ENCODE assay signal across 22 cellular contexts in the genomic region with DNA sequence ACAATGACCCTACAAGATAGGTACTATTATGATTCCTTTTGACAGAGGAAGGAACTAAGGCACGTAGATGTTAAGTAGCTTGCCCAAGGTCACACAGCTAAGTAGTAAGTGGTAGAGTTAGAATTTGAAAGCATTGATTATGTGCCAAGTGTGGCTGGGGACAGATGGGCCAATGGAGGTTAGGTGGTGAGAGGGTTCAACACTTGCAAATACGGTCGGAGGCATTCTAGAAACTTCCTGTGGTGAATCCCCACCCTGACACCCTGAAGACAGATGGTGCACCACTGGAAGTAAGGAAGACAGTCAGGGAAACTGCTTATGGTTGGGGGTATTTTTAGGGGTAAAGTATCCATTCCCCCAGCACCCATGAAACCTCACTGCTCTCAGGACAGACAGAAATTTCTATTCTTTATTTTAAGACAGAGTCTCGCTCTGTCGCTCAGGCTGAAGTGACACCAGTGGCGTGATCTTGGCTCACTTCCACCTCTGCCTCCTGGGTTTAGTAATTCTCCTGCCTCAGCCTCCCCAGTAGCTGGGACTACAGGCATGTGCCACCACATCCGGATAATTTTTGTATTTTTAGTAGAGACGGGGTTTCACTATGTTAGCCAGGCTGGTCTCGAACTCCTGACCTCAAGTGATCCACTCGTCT.
DNase-seq lines count a peak whose midpoint lies in the region; ATAC-seq and TF ChIP-seq lines count a peak whose summit lies in the region.
"Had no signal": no experiment of that assay in that cellular context is flagged by ENCODE, and none has a peak within 500 bp of the region (broad histone marks: within the 10 kb centered on the region; RNA-seq: fewer than 3 reads in every experiment).

No MANE protein-coding gene starts in this region.

- 95% methylated on average over 3 of the region's 10 CpGs; no CpG with 5 or more reads in 1 of the 2 experiments for WGBS in IMR-90 (ENCODE audit: extremely low coverage in 2 of 2, insufficient read length in 1 of 2), 2 experiments
- WGBS in lower leg skin, 2 donors: 92 to 95% methylated on average over 10 of the region's 10 CpGs

- no peak overlapping the region for H3K27ac ChIP-seq in IMR-90 (ENCODE audit: insufficient read depth, low read length)
- H3K27ac ChIP-seq: A549 had no signal

- H3K79me1 ChIP-seq in IMR-90 (ENCODE audit: low read depth in 1 of 2, low read length in 2 of 2): 0 out of 4 replicates have a peak, but pooled peaks cover 0 to 3% of the 10 kb centered on the region in 2 experiments

- peak; percentile 56 for ATAC-seq in GM18511 (IDR thresholded peaks at IDR 0.05; ENCODE audit: unreplicated experiment)
- peak; percentile 47 for ATAC-seq in GM21390 (IDR thresholded peaks at IDR 0.05; ENCODE audit: unreplicated experiment)
- no peak for ATAC-seq in IMR-90 (ENCODE audit: low read depth)
- ATAC-seq: A549, Panc1 had no signal

- peaks cover 3% of the 10 kb centered on the region for H3K9me3 Mint-ChIP-seq in nephron

- no peak overlapping the region for H2AK9ac ChIP-seq in IMR-90 (replicated peaks; ENCODE audit: low read depth, low read length, poor library complexity)

- no peaks in the 10 kb centered on the region for H3K27me3 Mint-ChIP-seq in nephron (ENCODE audit: low read depth)
- H3K27me3 Mint-ChIP-seq: B cell; CD4-positive, CD25-positive, alpha-beta regulatory T cell had no signal

- no peaks in the 10 kb centered on the region for H4K20me1 ChIP-seq in IMR-90 (ENCODE audit: insufficient read depth, low read length)

- no peak overlapping the region for H2BK120ac ChIP-seq in IMR-90 (ENCODE audit: low read depth, low read length)

- no peak for TF ChIP-seq RAD21 in IMR-90 (IDR thresholded peaks at IDR 0.05; ENCODE audit: low read length)

- H3K27ac Mint-ChIP-seq in nephron: peak overlapping the region; percentile 58 to 93 (median 60)
- H3K27ac Mint-ChIP-seq: B cell; CD4-positive, CD25-positive, alpha-beta regulatory T cell had no signal

- no peaks in the 10 kb centered on the region for H3K9me3 ChIP-seq in IMR-90 (ENCODE audit: control insufficient read depth, insufficient read depth, low read length)
- H3K9me3 ChIP-seq: A549, SK-N-SH had no signal

- H3K4me1 ChIP-seq in IMR-90 (ENCODE audit: control insufficient read depth, insufficient read depth, low read length): no peaks in the 10 kb centered on the region; the same call in 1 of the 2 replicates
- H3K4me1 ChIP-seq: A549 had no signal

- no peak overlapping the region for H4K5ac ChIP-seq in IMR-90 (ENCODE audit: low read depth, low read length)

- H3K36me3 Mint-ChIP-seq in nephron (ENCODE audit: low read depth): no peaks in the 10 kb centered on the region

- H3K4ac ChIP-seq in IMR-90 (ENCODE audit: low read depth, low read length): no peak overlapping the region

- peak overlapping the region; percentile 35; the same call in 1 of the 2 replicates for H3K14ac ChIP-seq in IMR-90 (replicated peaks; ENCODE audit: low read depth, low read length)

- TF ChIP-seq POLR2A in IMR-90 (IDR thresholded peaks at IDR 0.05; ENCODE audit: low read depth, low read length) (no peak), lower leg skin (IDR thresholded peaks at IDR 0.05) (no peak)

- no peak overlapping the region for H2BK20ac ChIP-seq in IMR-90 (ENCODE audit: low read depth, low read length)

- H3K27me3 ChIP-seq in IMR-90 (ENCODE audit: control insufficient read depth, insufficient read depth, low read length): no peaks in the 10 kb centered on the region

- no peak for TF ChIP-seq CTCF in IMR-90 (conservative IDR thresholded peaks at IDR 0.05; ENCODE audit: low read depth, low read length)
- TF ChIP-seq CTCF in nephron (IDR thresholded peaks at IDR 0.05; ENCODE audit: unreplicated experiment in 3 of 3): no peak
- no peak for TF ChIP-seq CTCF in lower leg skin (IDR thresholded peaks at IDR 0.05)

- no peak overlapping the region for H2BK5ac ChIP-seq in IMR-90 (ENCODE audit: low read depth, low read length, poor library complexity, severe bottlenecking)

- H3K56ac ChIP-seq in IMR-90 (ENCODE audit: extremely low read depth, insufficient read depth, low read length): no peak overlapping the region

- H3K4me2 ChIP-seq in IMR-90 (ENCODE audit: low read depth, low read length): no peak overlapping the region
- H3K4me2 ChIP-seq: A549, SK-N-SH had no signal

- no peak overlapping the region for H2BK15ac ChIP-seq in IMR-90 (ENCODE audit: low read depth, low read length)

- H3K36me3 ChIP-seq in IMR-90 (ENCODE audit: control insufficient read depth, insufficient read depth, low read length): no peaks in the 10 kb centered on the region

- H3K4me3 ChIP-seq in IMR-90 (ENCODE audit: insufficient read depth, low read depth, low read length) (no peak overlapping the region), lower leg skin (ENCODE audit: low read depth, poor library complexity, severe bottlenecking) (no peak overlapping the region)
- H3K4me3 ChIP-seq: A549 had no signal

- no peak overlapping the region for H3K4me3 Mint-ChIP-seq in nephron
- H3K4me3 Mint-ChIP-seq: B cell; CD4-positive, CD25-positive, alpha-beta regulatory T cell had no signal

- no peak overlapping the region for H3K23ac ChIP-seq in IMR-90 (ENCODE audit: low read depth, low read length)

- H3K9me1 ChIP-seq in IMR-90 (ENCODE audit: insufficient read depth, low read length): peaks cover 9% of the 10 kb centered on the region; the same call in 1 of the 2 replicates

- intact Hi-C loops in IMR-90 (cut with micrococcal nuclease) (no loop called here), lower leg skin (cut with DNase I; ENCODE audit: low total_unique reads) (no loop called here), posterior vena cava (cut with DNase I) (no loop called here)

- CTCF ChIA-PET in IMR-90 (lab: Yijun Ruan, JAX): interaction anchor here (0.5 kb wide), 1 partner anchor 629 kb away, joined by 3 read pairs; no protein-coding TSS in a partner anchor

- no TSS peak for BruUV-seq in IMR-90 (replicated peaks; lab: Mats Ljungman, UMichigan)

- H3K9ac ChIP-seq in IMR-90 (ENCODE audit: low read depth, low read length): no peak overlapping the region
- H3K9ac ChIP-seq: SK-N-SH had no signal

- H2AFZ ChIP-seq in IMR-90 (replicated peaks; ENCODE audit: low read length, poor library complexity): no peak overlapping the region

- peaks cover 57% of the 10 kb centered on the region for H3K4me1 Mint-ChIP-seq in nephron

- H4K8ac ChIP-seq in IMR-90 (ENCODE audit: low read depth in 2 of 2, low read length in 2 of 2): no peak overlapping the region

- in situ Hi-C loops in IMR-90 (cut with MboI; ENCODE audit: low sequenced_read_pairs): loop anchor here (25.0 kb wide), 1 partner anchor 1058 kb away; a partner anchor contains a TSS

- dilution Hi-C loops in IMR-90 (cut with HindIII; ENCODE audit: low sequenced_read_pairs, unreplicated experiment): no loop called here

- no peak for DNase-seq in IMR-90
- no peak for DNase-seq in globus pallidus (ENCODE audit: low spot score)
- no peak for DNase-seq in lower leg skin (ENCODE audit: low spot score in 2 of 2)
- DNase-seq in NCI-H345 (lab: John Stamatoyannopoulos, UW): no peak
- no peak for DNase-seq in posterior vena cava (ENCODE audit: low spot score)
- DNase-seq: CD4-positive, CD25-positive, alpha-beta regulatory T cell; EL; GF-D8; NCI-H1092 treated with DMSO at 0.1 percent for 48 hours; NCI-H1436 treated with DMSO at 0.1 percent for 48 hours; NCI-H2029; NCI-H226; NCI-H524; NCI-H774; SIG-M5; SK-N-SH had no signal

- H2AK5ac ChIP-seq in IMR-90 (ENCODE audit: low read depth, low read length): no peak overlapping the region

- no peak overlapping the region for H4K91ac ChIP-seq in IMR-90 (ENCODE audit: insufficient read depth, low read depth, low read length)

- H3K18ac ChIP-seq in IMR-90 (ENCODE audit: low read depth, low read length): no peak overlapping the region

- POLR2A ChIA-PET in IMR-90 (lab: Charles Lee; ENCODE audit: unreplicated experiment): no interaction called here

TF ChIP-seq in IMR-90, 13 proteins besides CTCF, POLR2A, EP300 and RAD21:
- TF ChIP-seq BHLHE40 (IDR thresholded peaks at IDR 0.05; ENCODE audit: low read depth, low read length) (no peak), SMC3 (IDR thresholded peaks at IDR 0.05; ENCODE audit: low read depth, low read length) (no peak), CEBPB (IDR thresholded peaks at IDR 0.05; ENCODE audit: low read depth, low read length) (no peak), MAZ (IDR thresholded peaks at IDR 0.05; ENCODE audit: borderline replicate concordance, low read depth, low read length) (no peak)
